In the genomic region with DNA sequence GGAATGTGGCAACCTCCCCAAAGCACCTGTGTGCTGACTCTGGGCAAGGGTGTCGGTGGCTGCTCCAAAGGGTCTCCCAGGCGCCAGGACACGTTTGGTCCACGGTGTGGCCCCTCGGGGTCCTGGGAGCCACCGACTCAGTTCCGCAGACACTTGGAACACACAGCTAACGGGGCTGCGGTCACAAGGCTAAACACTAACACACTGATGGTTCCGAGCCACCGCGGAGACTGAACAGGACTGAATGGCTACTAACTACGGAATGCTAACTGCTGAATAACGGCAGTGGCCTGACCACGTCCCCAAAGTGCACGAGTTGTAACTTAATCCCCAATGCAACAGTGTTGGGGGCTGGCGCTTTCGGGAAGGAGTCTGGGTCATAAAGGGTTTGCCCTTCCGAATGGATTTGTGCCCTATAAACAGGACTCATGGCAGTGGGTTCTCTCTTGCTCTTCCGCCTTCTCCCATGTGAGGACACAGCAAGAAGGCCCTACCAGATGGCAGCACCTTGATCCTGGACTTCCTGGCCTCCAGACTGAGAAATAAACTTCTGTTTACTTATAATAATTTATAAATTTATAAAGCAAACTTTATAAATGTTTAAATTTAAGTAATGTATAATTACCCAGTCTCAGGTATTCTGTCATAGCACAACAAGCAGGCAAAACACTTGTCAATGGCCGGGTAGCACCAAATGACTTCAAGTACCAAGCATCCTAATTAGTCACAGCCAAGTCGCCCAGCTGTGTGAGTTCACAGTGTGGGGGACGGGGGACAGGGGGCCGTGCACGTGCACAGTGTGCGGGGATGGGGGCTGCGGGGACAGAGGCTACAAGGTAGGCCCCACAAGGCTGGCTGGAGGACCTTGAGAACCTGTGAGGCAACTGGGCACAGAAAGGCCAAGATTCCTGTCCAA, we compare ENCODE assay signal across 2 cellular contexts.
TF ChIP-seq lines count a peak whose summit lies in the region.

No MANE protein-coding gene starts in this region.

TF ChIP-seq in HEK293, 187 proteins besides CTCF, POLR2A, EP300 and RAD21 (continued from another document):
- TF ChIP-seq ZNF600 (tag by site-specific recombination; IDR thresholded peaks at IDR 0.05), result peak; percentile 48; the same call in 1 of the 2 replicates
- TF ChIP-seq KLF1 (tag by site-specific recombination; IDR thresholded peaks at IDR 0.05), result no peak
- TF ChIP-seq ZNF350 (tag by site-specific recombination; IDR thresholded peaks at IDR 0.05), result no peak
- TF ChIP-seq, protein P1, sequence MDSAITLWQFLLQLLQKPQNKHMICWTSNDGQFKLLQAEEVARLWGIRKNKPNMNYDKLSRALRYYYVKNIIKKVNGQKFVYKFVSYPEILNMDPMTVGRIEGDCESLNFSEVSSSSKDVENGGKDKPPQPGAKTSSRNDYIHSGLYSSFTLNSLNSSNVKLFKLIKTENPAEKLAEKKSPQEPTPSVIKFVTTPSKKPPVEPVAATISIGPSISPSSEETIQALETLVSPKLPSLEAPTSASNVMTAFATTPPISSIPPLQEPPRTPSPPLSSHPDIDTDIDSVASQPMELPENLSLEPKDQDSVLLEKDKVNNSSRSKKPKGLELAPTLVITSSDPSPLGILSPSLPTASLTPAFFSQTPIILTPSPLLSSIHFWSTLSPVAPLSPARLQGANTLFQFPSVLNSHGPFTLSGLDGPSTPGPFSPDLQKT (IDR thresholded peaks at IDR 0.05; ENCODE audit: borderline replicate concordance, low read depth, low read length), result no peak
- peak; percentile 31 for TF ChIP-seq ZBTB26 (tag by site-specific recombination; optimal IDR thresholded peaks at IDR 0.05)
- TF ChIP-seq, protein P2, sequence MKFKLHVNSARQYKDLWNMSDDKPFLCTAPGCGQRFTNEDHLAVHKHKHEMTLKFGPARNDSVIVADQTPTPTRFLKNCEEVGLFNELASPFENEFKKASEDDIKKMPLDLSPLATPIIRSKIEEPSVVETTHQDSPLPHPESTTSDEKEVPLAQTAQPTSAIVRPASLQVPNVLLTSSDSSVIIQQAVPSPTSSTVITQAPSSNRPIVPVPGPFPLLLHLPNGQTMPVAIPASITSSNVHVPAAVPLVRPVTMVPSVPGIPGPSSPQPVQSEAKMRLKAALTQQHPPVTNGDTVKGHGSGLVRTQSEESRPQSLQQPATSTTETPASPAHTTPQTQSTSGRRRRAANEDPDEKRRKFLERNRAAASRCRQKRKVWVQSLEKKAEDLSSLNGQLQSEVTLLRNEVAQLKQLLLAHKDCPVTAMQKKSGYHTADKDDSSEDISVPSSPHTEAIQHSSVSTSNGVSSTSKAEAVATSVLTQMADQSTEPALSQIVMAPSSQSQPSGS (tag by site-specific recombination; IDR thresholded peaks at IDR 0.05; ENCODE audit: low read depth), result no peak
- TF ChIP-seq ZNF596 (tag by site-specific recombination; IDR thresholded peaks at IDR 0.05), result no peak
- TF ChIP-seq ZBTB7A (tag by site-specific recombination; IDR thresholded peaks at IDR 0.05; ENCODE audit: low read depth), result no peak
- TF ChIP-seq, protein P3, sequence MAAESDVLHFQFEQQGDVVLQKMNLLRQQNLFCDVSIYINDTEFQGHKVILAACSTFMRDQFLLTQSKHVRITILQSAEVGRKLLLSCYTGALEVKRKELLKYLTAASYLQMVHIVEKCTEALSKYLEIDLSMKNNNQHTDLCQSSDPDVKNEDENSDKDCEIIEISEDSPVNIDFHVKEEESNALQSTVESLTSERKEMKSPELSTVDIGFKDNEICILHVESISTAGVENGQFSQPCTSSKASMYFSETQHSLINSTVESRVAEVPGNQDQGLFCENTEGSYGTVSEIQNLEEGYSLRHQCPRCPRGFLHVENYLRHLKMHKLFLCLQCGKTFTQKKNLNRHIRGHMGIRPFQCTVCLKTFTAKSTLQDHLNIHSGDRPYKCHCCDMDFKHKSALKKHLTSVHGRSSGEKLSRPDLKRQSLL (tag by site-specific recombination; IDR thresholded peaks at IDR 0.05), result no peak
- no peak for TF ChIP-seq MYNN (tag by site-specific recombination; IDR thresholded peaks at IDR 0.05; ENCODE audit: borderline replicate concordance)
- TF ChIP-seq TCF7L2 (IDR thresholded peaks at IDR 0.05; ENCODE audit: borderline replicate concordance, low read depth, low read length), result no peak
- no peak for TF ChIP-seq ZNF155 (tag by site-specific recombination; IDR thresholded peaks at IDR 0.05)
- no peak for TF ChIP-seq ZNF843 (tag by site-specific recombination; IDR thresholded peaks at IDR 0.05)
- no peak for TF ChIP-seq GFI1B (tag by site-specific recombination; IDR thresholded peaks at IDR 0.05)
- TF ChIP-seq ZNF302 (tag by site-specific recombination; IDR thresholded peaks at IDR 0.05; ENCODE audit: low read depth), result no peak
- no peak for TF ChIP-seq ZNF76 (tag by site-specific recombination; IDR thresholded peaks at IDR 0.05; ENCODE audit: borderline replicate concordance, low read depth)
- no peak for TF ChIP-seq ZNF335 (tag by site-specific recombination; conservative IDR thresholded peaks at IDR 0.05)
- no peak for TF ChIP-seq ZNF704 (tag by site-specific recombination; IDR thresholded peaks at IDR 0.05)
- TF ChIP-seq ZNF658 (tag by site-specific recombination; IDR thresholded peaks at IDR 0.05), result no peak
- no peak for TF ChIP-seq YY1 (tag by site-specific recombination; IDR thresholded peaks at IDR 0.05)
- TF ChIP-seq ZFHX2 (tag by site-specific recombination; conservative IDR thresholded peaks at IDR 0.05), result no peak

TF ChIP-seq in WTC11, 78 proteins besides CTCF, POLR2A, EP300 and RAD21 (continued from another document):
- TF ChIP-seq E2F1 (CRISPR knock-in tag; IDR thresholded peaks at IDR 0.05) (no peak), SP1 (CRISPR knock-in tag; conservative IDR thresholded peaks at IDR 0.05) (no peak)
